8 cellular contexts compared by ENCODE assay signal in genomic region chr5:10760976-10761841, GRCh38. TPM values are rescaled to one million over a fixed set of nuclear protein-coding genes. Genes with fewer than 3 reads are reported as not detected.
DNase-seq lines count a peak whose midpoint lies in the region; ATAC-seq and TF ChIP-seq lines count a peak whose summit lies in the region.

Gene DAP (minus strand): TSS chr5:10761234. CDS start chr5:10761068, 166 bp downstream.

- H3K4me1 Mint-ChIP-seq in chondrocyte (ENCODE audit: low read depth), result peaks cover 52% of the 10 kb centered on the region

- H3K4me3 ChIP-seq in kidney epithelial cell (ENCODE audit: low read depth, low read length), result peak within 1 kb of the TSS; percentile 60

- H3K27me3 ChIP-seq in kidney epithelial cell (ENCODE audit: control insufficient read depth, insufficient read depth, low read length), result no peaks in the 10 kb centered on the region

- TF ChIP-seq CTCF in AG09319 (IDR thresholded peaks at IDR 0.05; ENCODE audit: low read depth, low read length) (no peak), chondrocyte (IDR thresholded peaks at IDR 0.05) (no peak), kidney epithelial cell (IDR thresholded peaks at IDR 0.05; ENCODE audit: insufficient read depth, low read length, poor library complexity, severe bottlenecking) (no peak)

- peak within 1 kb of the TSS; percentile 95 for H3K27ac Mint-ChIP-seq in chondrocyte (ENCODE audit: unreplicated experiment)

- H3K27me3 Mint-ChIP-seq in chondrocyte (ENCODE audit: low read depth), result no peaks in the 10 kb centered on the region

- H3K9me3 Mint-ChIP-seq in chondrocyte (ENCODE audit: low read depth), result no peaks in the 10 kb centered on the region

- H3K36me3 ChIP-seq in kidney epithelial cell (ENCODE audit: control insufficient read depth, insufficient read depth, low read length), result no peaks in the 10 kb centered on the region

- DNase-seq in AG09319 (ENCODE audit: extremely low read depth, low read depth) (peak; percentile 79), NCI-H446 treated with DMSO at 0.1 percent for 48 hours (lab: John Stamatoyannopoulos, UW) (peak; percentile 82), chondrocyte (ENCODE audit: low spot score) (no peak), kidney epithelial cell (ENCODE audit: low read depth) (peak; percentile 34)
- peak; percentile 76 to 79 for DNase-seq in activated CD4-positive, alpha-beta T cell treated with anti-CD3 and anti-CD28 coated beads for 24 hours (ENCODE audit: low read depth in 2 of 2)
- DNase-seq in stimulated activated CD4-positive, alpha-beta T cell treated with anti-CD3 and anti-CD28 coated beads, Interleukin-15, amount 100 ng/mL, for 48 hours (ENCODE audit: low read depth in 2 of 2), result peak; percentile 60 to 79

- peak; percentile 83 for ATAC-seq in GM19023 (IDR thresholded peaks at IDR 0.05; ENCODE audit: unreplicated experiment)
- peak; percentile 75 for ATAC-seq in HG03196 (IDR thresholded peaks at IDR 0.05; ENCODE audit: unreplicated experiment)

- peak within 1 kb of the TSS; percentile 79 for H3K4me3 Mint-ChIP-seq in chondrocyte (ENCODE audit: unreplicated experiment)

- H3K36me3 Mint-ChIP-seq in chondrocyte (ENCODE audit: low read depth), result peaks cover 3% of the 10 kb centered on the region

RNA-seq across cellular contexts. Expression of gene DAP, which starts in this region (rescaled TPM):
- total RNA-seq in chondrocyte (210 to 235 TPM (median 234 TPM) in 3 replicates), kidney epithelial cell (77.7 and 89.0 TPM in 2 replicates)
